In genomic region chr14:46054526-46054925, GRCh38 we compare ENCODE assay signal across 16 cellular contexts.
DNase-seq lines count a peak whose midpoint lies in the region; ATAC-seq, FAIRE-seq and TF ChIP-seq lines count a peak whose summit lies in the region.
"Had no signal": no experiment of that assay in that cellular context is flagged by ENCODE, and none has a peak within 500 bp of the region (broad histone marks: within the 10 kb centered on the region; RNA-seq: fewer than 3 reads in every experiment).

No MANE protein-coding gene starts in this region.

- no peak for ATAC-seq in activated T-cell treated with anti-CD3 and anti-CD28 coated beads, Interleukin-2, amount 50 U/mL, for 4 hours
- ATAC-seq: heart left ventricle; naive thymus-derived CD8-positive, alpha-beta T cell had no signal

- no peak for FAIRE-seq in GM19239 (lab: Jason Lieb, UNC)
- FAIRE-seq: D721Med had no signal

- peaks cover 9% of the 10 kb centered on the region for H3K9me3 Mint-ChIP-seq in activated T-cell treated with anti-CD3 and anti-CD28 coated beads, Interleukin-2, amount 50 U/mL, for 4 hours

- no peak for TF ChIP-seq EP300 in stomach (IDR thresholded peaks at IDR 0.05)

- no peak for TF ChIP-seq POLR2A in stomach (IDR thresholded peaks at IDR 0.05)

- no peak overlapping the region for H3K9ac ChIP-seq in skeletal muscle satellite cell (ENCODE audit: low read depth, low read length)

- H3K27me3 Mint-ChIP-seq in activated T-cell treated with anti-CD3 and anti-CD28 coated beads, Interleukin-2, amount 50 U/mL, for 4 hours (ENCODE audit: low read depth) = no peaks in the 10 kb centered on the region
- H3K27me3 Mint-ChIP-seq: naive thymus-derived CD8-positive, alpha-beta T cell had no signal

- no peaks in the 10 kb centered on the region for H3K36me3 Mint-ChIP-seq in activated T-cell treated with anti-CD3 and anti-CD28 coated beads, Interleukin-2, amount 50 U/mL, for 4 hours (ENCODE audit: insufficient read depth)
- H3K36me3 Mint-ChIP-seq: naive thymus-derived CD8-positive, alpha-beta T cell had no signal

- H3K4me1 ChIP-seq in SJCRH30 (peaks cover 14% of the 10 kb centered on the region), skeletal muscle satellite cell (ENCODE audit: control insufficient read depth, insufficient read depth, low read length) (peaks cover 13% of the 10 kb centered on the region), stomach (no peaks in the 10 kb centered on the region)
- H3K4me1 ChIP-seq: heart left ventricle, right atrium auricular region had no signal

- peak; percentile 70 for DNase-seq in GM04504 (ENCODE audit: low read depth)
- peak; percentile 14 to 45 for DNase-seq in SJCRH30
- peak; percentile 86 for DNase-seq in fibroblast of peridontal ligament (ENCODE audit: extremely low read depth)
- no peak for DNase-seq in stomach
- no peak for DNase-seq in GM19239 (ENCODE audit: insufficient read length, low spot score)
- DNase-seq in activated T-cell treated with anti-CD3 and anti-CD28 coated beads, Interleukin-2, amount 50 U/mL, for 4 hours = no peak
- no peak for DNase-seq in SIG-M5 treated with dmso at 0.1 percent for 504 hours (lab: John Stamatoyannopoulos, UW; ENCODE audit: unreplicated experiment)
- DNase-seq: activated CD4-positive, alpha-beta T cell treated with anti-CD3 and anti-CD28 coated beads, Interleukin-2, amount 50 U/mL, for 4 hours; heart left ventricle; naive thymus-derived CD8-positive, alpha-beta T cell; Right ventricle myocardium superior; stimulated activated naive CD4-positive, alpha-beta T cell treated with Interleukin-2 at 50 U/mL for 16 hours; T-helper 9 cell had no signal

- 31 to 48% (median 43%) methylated on average over 2 of the region's 2 CpGs for WGBS in stomach, 5 donors

- H3K36me3 ChIP-seq in SJCRH30 (no peaks in the 10 kb centered on the region), skeletal muscle satellite cell (ENCODE audit: insufficient read depth, low read length) (no peaks in the 10 kb centered on the region), stomach (no peaks in the 10 kb centered on the region)
- H3K36me3 ChIP-seq: heart left ventricle, right atrium auricular region had no signal

- H3K27ac ChIP-seq in SJCRH30 = peak overlapping the region; percentile 20; the same call in 1 of the 2 replicates
- H3K27ac ChIP-seq in stomach = no peak overlapping the region
- H3K27ac ChIP-seq: heart left ventricle, right atrium auricular region had no signal

- H3K4me3 Mint-ChIP-seq in activated T-cell treated with anti-CD3 and anti-CD28 coated beads, Interleukin-2, amount 50 U/mL, for 4 hours = no peak overlapping the region
- H3K4me3 Mint-ChIP-seq: naive thymus-derived CD8-positive, alpha-beta T cell had no signal

- no peaks in the 10 kb centered on the region for H3K4me1 Mint-ChIP-seq in activated T-cell treated with anti-CD3 and anti-CD28 coated beads, Interleukin-2, amount 50 U/mL, for 4 hours (ENCODE audit: low read depth)
- H3K4me1 Mint-ChIP-seq: naive thymus-derived CD8-positive, alpha-beta T cell had no signal

- H3K9me3 ChIP-seq in SJCRH30 (replicated peaks) (no peaks in the 10 kb centered on the region), skeletal muscle satellite cell (replicated peaks; ENCODE audit: low read length) (no peaks in the 10 kb centered on the region), stomach (no peaks in the 10 kb centered on the region)
- H3K9me3 ChIP-seq: heart left ventricle, right atrium auricular region had no signal

- H3K4me2 ChIP-seq in skeletal muscle satellite cell (ENCODE audit: low read length) = peak overlapping the region; percentile 8

- intact Hi-C loops in stomach (cut with DNase I; ENCODE audit: low total_unique reads) = no loop called here

- no peak overlapping the region for H3K4me3 ChIP-seq in SJCRH30
- no peak overlapping the region for H3K4me3 ChIP-seq in skeletal muscle satellite cell (ENCODE audit: low read length)
- H3K4me3 ChIP-seq in stomach = no peak overlapping the region
- H3K4me3 ChIP-seq: heart left ventricle, right atrium auricular region had no signal

- no peak for TF ChIP-seq CTCF in stomach (IDR thresholded peaks at IDR 0.05)

- no peaks in the 10 kb centered on the region for H3K27me3 ChIP-seq in SJCRH30
- no peaks in the 10 kb centered on the region for H3K27me3 ChIP-seq in skeletal muscle satellite cell (ENCODE audit: control insufficient read depth, insufficient read depth, low read length)
- H3K27me3 ChIP-seq in stomach = no peaks in the 10 kb centered on the region
- H3K27me3 ChIP-seq: heart left ventricle, right atrium auricular region had no signal

Comparison
In these comparisons a context has a peak if more than half of its experiments do, and no peak if none do; other contexts are left out.
1. DNase-seq: peak in GM04504 (single experiment), SJCRH30 (2 of 2) and fibroblast of peridontal ligament (single experiment); none in stomach (single experiment), GM19239 (single experiment), activated T-cell treated with anti-CD3 and anti-CD28 coated beads, Interleukin-2, amount 50 U/mL, for 4 hours (single experiment) and SIG-M5 treated with dmso at 0.1 percent for 504 hours (single experiment).